In the genomic region with DNA sequence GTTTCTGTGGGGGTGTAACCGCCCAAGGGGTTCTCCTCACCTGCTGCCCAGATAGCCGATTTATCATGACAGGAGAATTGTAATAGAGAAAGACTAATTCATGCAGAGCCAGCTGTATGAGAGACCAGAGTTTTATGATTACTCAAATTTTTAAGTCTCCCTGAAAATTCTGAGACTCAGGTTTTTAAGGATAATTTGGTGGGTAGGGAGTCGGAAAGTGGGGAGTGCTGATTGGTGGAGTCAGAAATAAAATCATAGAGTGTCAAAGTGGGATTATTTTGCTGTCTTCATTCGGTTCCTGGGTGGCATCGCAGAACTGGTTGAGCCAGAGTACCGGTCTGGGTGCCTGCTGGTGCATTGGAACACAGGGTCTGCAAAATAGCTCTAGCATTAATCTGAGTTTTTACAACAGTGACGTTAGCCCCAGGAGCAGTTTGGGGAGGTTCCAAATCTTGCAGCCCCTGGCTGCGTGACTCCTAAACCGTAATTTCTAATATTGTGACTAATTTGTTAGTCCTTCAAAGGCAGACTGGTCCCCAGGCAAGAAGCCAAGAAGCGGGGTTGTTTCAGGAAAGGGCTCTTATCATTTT, we compare ENCODE assay signal across 10 cellular contexts. TPM values are rescaled to one million over a fixed set of nuclear protein-coding genes. Genes with fewer than 3 reads are reported as not detected.
DNase-seq lines count a peak whose midpoint lies in the region; FAIRE-seq and TF ChIP-seq lines count a peak whose summit lies in the region.
"Had no signal": no experiment of that assay in that cellular context is flagged by ENCODE, and none has a peak within 500 bp of the region (broad histone marks: within the 10 kb centered on the region; RNA-seq: fewer than 3 reads in every experiment).

No MANE protein-coding gene starts in this region.

- H3K36me3 Mint-ChIP-seq in nephron progenitor cell (ENCODE audit: low read depth) = no peaks in the 10 kb centered on the region

- no peaks in the 10 kb centered on the region for H3K27me3 ChIP-seq in bronchial epithelial cell (ENCODE audit: control insufficient read depth, insufficient read depth, low read length)
- H3K27me3 ChIP-seq: upper lobe of left lung had no signal

- no peaks in the 10 kb centered on the region for H3K9me3 Mint-ChIP-seq in nephron progenitor cell

- H3K4me3 Mint-ChIP-seq in nephron progenitor cell = no peak overlapping the region

- peak overlapping the region; percentile 76 for H3K27ac ChIP-seq in C4-2B

- no peaks in the 10 kb centered on the region for H3K27me3 Mint-ChIP-seq in nephron progenitor cell (ENCODE audit: low read depth, poor library complexity)

- no peak overlapping the region for H3K27ac Mint-ChIP-seq in nephron progenitor cell

- H3K4me3 ChIP-seq in bronchial epithelial cell (ENCODE audit: low read depth, low read length) = no peak overlapping the region
- H3K4me3 ChIP-seq: upper lobe of left lung had no signal

- DNase-seq in HTR-8/SVneo (ENCODE audit: insufficient read length, low spot score) (peak; percentile 82), bronchial epithelial cell (ENCODE audit: low read depth) (peak; percentile 95), nephron progenitor cell (peak; percentile 1), NCI-H510A treated with DMSO at 0.1 percent for 48 hours (lab: John Stamatoyannopoulos, UW) (no peak), COLO829 (ENCODE audit: low spot score) (no peak), SW 1271 (lab: John Stamatoyannopoulos, UW) (no peak)
- no peak for DNase-seq in activated CD8-positive, alpha-beta memory T cell treated with anti-CD3 and anti-CD28 coated beads, Interleukin-2, amount 50 U/mL, for 4 hours
- DNase-seq: activated gamma-delta T cell had no signal

- FAIRE-seq in HTR-8/SVneo (lab: Jason Lieb, UNC) (no peak), bronchial epithelial cell (lab: Jason Lieb, UNC) (no peak)

- no peaks in the 10 kb centered on the region for H3K4me1 Mint-ChIP-seq in nephron progenitor cell

- no peak for TF ChIP-seq CTCF in C4-2B (conservative IDR thresholded peaks at IDR 0.05)
- no peak for TF ChIP-seq CTCF in bronchial epithelial cell (IDR thresholded peaks at IDR 0.05; ENCODE audit: insufficient read depth, low read length, severe bottlenecking)
- no peak for TF ChIP-seq CTCF in nephron progenitor cell (IDR thresholded peaks at IDR 0.05)

- H3K36me3 ChIP-seq in bronchial epithelial cell (ENCODE audit: control insufficient read depth, insufficient read depth, low read length) = no peaks in the 10 kb centered on the region
- H3K36me3 ChIP-seq: upper lobe of left lung had no signal

RNA-seq across cellular contexts. Expression of a gene that starts 32.5 kb away (rescaled TPM):
- 0.53 and 3.2 TPM in 2 replicates for total RNA-seq in bronchial epithelial cell

RNA-seq across cellular contexts. Expression of a gene that starts 55.0 kb away (rescaled TPM):
- total RNA-seq in bronchial epithelial cell = under 0.01 and 0.13 TPM in 2 replicates

RNA-seq across cellular contexts. Expression of a gene that starts 58.2 kb away (rescaled TPM):
- total RNA-seq in bronchial epithelial cell = not detected in 2 replicates

Comparison
In these comparisons a context has a peak if more than half of its experiments do, and no peak if none do; other contexts are left out.
1. DNase-seq: peak in HTR-8/SVneo (single experiment), bronchial epithelial cell (single experiment) and nephron progenitor cell (single experiment); none in NCI-H510A treated with DMSO at 0.1 percent for 48 hours (single experiment), COLO829 (single experiment), SW 1271 (0 of 2) and activated CD8-positive, alpha-beta memory T cell treated with anti-CD3 and anti-CD28 coated beads, Interleukin-2, amount 50 U/mL, for 4 hours (single experiment).